ENCODE assay signal across 11 cellular contexts in the genomic region with DNA sequence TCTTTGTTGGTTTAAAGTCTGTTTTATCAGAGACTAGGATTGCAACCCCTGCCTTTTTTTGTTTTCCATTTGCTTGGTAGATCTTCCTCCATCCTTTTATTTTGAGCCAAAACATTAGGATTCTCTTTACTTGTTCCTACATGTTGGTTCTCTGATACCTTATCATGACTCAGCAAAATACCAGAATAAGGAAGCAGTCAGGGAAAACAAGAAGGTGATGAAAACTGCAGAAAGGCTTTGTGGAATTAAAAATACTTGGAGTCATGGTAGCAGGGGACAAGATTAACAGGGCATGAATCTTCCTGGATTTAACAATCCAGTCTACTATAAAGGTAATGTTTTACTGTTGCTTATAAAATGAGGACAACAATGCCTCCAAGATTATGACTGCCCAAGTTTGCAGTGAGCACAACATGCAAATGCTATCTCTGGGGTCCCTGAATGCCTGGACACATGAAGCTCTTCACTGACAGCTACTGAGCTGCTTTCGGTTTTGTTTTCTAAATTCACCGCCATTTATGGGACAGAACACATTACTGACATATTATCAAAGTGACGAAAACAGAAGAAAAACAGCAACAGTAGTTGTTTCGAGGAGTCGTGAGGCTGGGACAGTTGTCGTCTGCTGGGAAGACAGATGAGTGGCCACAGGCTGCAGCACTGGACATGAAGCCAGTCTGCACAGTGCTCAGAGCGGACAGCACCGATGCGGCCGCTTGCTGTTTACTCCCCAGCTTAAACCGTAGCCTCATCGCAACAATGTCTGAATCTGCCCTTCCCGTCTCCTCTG.
DNase-seq lines count a peak whose midpoint lies in the region; ATAC-seq and TF ChIP-seq lines count a peak whose summit lies in the region.
"Had no signal": no experiment of that assay in that cellular context is flagged by ENCODE, and none has a peak within 500 bp of the region (broad histone marks: within the 10 kb centered on the region; RNA-seq: fewer than 3 reads in every experiment).

No MANE protein-coding gene starts in this region.

- peaks cover 7% of the 10 kb centered on the region for H3K4me1 ChIP-seq in RWPE2 (ENCODE audit: insufficient read depth, poor library complexity, severe bottlenecking)
- no peaks in the 10 kb centered on the region for H3K4me1 ChIP-seq in prostate gland (replicated peaks)
- H3K4me1 ChIP-seq in CD8-positive, alpha-beta memory T cell (ENCODE audit: insufficient read depth, low read length): no peaks in the 10 kb centered on the region

- H3K9me3 ChIP-seq in RWPE2 (ENCODE audit: severe bottlenecking): no peaks in the 10 kb centered on the region
- no peaks in the 10 kb centered on the region for H3K9me3 ChIP-seq in prostate gland
- H3K9me3 ChIP-seq in CD8-positive, alpha-beta memory T cell (ENCODE audit: low read length): no peaks in the 10 kb centered on the region
- H3K9me3 ChIP-seq: neutrophil had no signal

- DNase-seq in DMS114 treated with DMSO at 0.1 percent for 48 hours (lab: John Stamatoyannopoulos, UW; ENCODE audit: unreplicated experiment): peak; percentile 3
- no peak for DNase-seq in RWPE2 (ENCODE audit: low spot score)
- peak; percentile 66 for DNase-seq in fibroblast of the aortic adventitia (ENCODE audit: low read depth)
- DNase-seq in prostate gland (ENCODE audit: low spot score): no peak
- DNase-seq in CD8-positive, alpha-beta memory T cell: no peak
- DNase-seq: foreskin melanocyte, NCI-H526 treated with DMSO at 0.1 percent for 48 hours had no signal

- H3K27ac ChIP-seq in RWPE2 (ENCODE audit: poor library complexity, severe bottlenecking) (no peak overlapping the region), prostate gland (no peak overlapping the region)
- H3K27ac ChIP-seq in CD8-positive, alpha-beta memory T cell (ENCODE audit: low read depth, low read length): no peak overlapping the region
- H3K27ac ChIP-seq: neutrophil had no signal

- whole genome bisulfite sequencing in prostate gland: 67% methylated on average over 13 of the region's 13 CpGs

- CTCF ChIA-PET in CD8-positive, alpha-beta memory T cell (lab: Charles Lee): no interaction called here

- no peaks in the 10 kb centered on the region for H3K27me3 Mint-ChIP-seq in CD8-positive, alpha-beta memory T cell

- no peak for TF ChIP-seq POLR2A in prostate gland (IDR thresholded peaks at IDR 0.05)

- H3K4me1 Mint-ChIP-seq in CD8-positive, alpha-beta memory T cell: no peaks in the 10 kb centered on the region

- intact Hi-C loops in prostate gland (cut with DNase I): no loop called here

- no peak overlapping the region for H3K27ac Mint-ChIP-seq in CD8-positive, alpha-beta memory T cell

- POLR2A ChIA-PET in CD8-positive, alpha-beta memory T cell (lab: Charles Lee): no interaction called here

- H3K27me3 ChIP-seq in RWPE2 (ENCODE audit: insufficient read depth, poor library complexity, severe bottlenecking) (no peaks in the 10 kb centered on the region), prostate gland (replicated peaks; ENCODE audit: insufficient read depth) (no peaks in the 10 kb centered on the region)
- H3K27me3 ChIP-seq in CD8-positive, alpha-beta memory T cell (ENCODE audit: insufficient read depth, low read length, poor library complexity, severe bottlenecking): no peaks in the 10 kb centered on the region
- H3K27me3 ChIP-seq: neutrophil had no signal

- peaks cover 0 to 4% (median 0%) of the 10 kb centered on the region in 5 donors for H3K9me3 Mint-ChIP-seq in CD8-positive, alpha-beta memory T cell

- no peak overlapping the region for H3K4me3 Mint-ChIP-seq in CD8-positive, alpha-beta memory T cell

- H3K36me3 Mint-ChIP-seq in CD8-positive, alpha-beta memory T cell: no peaks in the 10 kb centered on the region

- ATAC-seq in RWPE2 (ENCODE audit: low read depth) (peak; percentile 31; the same call in 1 of the 3 replicates), GM21447 (IDR thresholded peaks at IDR 0.05; ENCODE audit: unreplicated experiment) (no peak), GM18867 (IDR thresholded peaks at IDR 0.05; ENCODE audit: unreplicated experiment) (no peak)
- ATAC-seq in activated CD4-positive, CD25-positive, alpha-beta regulatory T cell treated with anti-CD3 and anti-CD28 coated beads, Interleukin-2, amount 50 U/mL, for 24 hours: no peak

- H3K36me3 ChIP-seq in RWPE2 (ENCODE audit: low read depth): no peaks in the 10 kb centered on the region
- H3K36me3 ChIP-seq in prostate gland: no peaks in the 10 kb centered on the region
- no peaks in the 10 kb centered on the region for H3K36me3 ChIP-seq in CD8-positive, alpha-beta memory T cell (ENCODE audit: insufficient read depth, low read length)
- H3K36me3 ChIP-seq: neutrophil had no signal

- H3K4me3 ChIP-seq in RWPE2 (ENCODE audit: severe bottlenecking) (no peak overlapping the region), fibroblast of the aortic adventitia (ENCODE audit: low read depth, low read length) (peak overlapping the region; percentile 58), prostate gland (peak overlapping the region; percentile 9 to 29)
- H3K4me3 ChIP-seq in CD8-positive, alpha-beta memory T cell (ENCODE audit: low read length): no peak overlapping the region

- TF ChIP-seq CTCF in RWPE2 (IDR thresholded peaks at IDR 0.05; ENCODE audit: poor library complexity, severe bottlenecking) (no peak), fibroblast of the aortic adventitia (IDR thresholded peaks at IDR 0.05; ENCODE audit: insufficient read depth, low read length) (no peak), prostate gland (IDR thresholded peaks at IDR 0.05) (no peak)

Comparison
In these comparisons a context has a peak if more than half of its experiments do, and no peak if none do; other contexts are left out.
1. DNase-seq: peak in DMS114 treated with DMSO at 0.1 percent for 48 hours (single experiment) and fibroblast of the aortic adventitia (single experiment); none in RWPE2 (single experiment), prostate gland (single experiment) and CD8-positive, alpha-beta memory T cell (0 of 5).
2. H3K4me3 ChIP-seq: peak in fibroblast of the aortic adventitia (single experiment) and prostate gland (2 of 2); none in RWPE2 (single experiment) and CD8-positive, alpha-beta memory T cell (single experiment).